ENCODE assay signal across 19 cellular contexts in the genomic region with DNA sequence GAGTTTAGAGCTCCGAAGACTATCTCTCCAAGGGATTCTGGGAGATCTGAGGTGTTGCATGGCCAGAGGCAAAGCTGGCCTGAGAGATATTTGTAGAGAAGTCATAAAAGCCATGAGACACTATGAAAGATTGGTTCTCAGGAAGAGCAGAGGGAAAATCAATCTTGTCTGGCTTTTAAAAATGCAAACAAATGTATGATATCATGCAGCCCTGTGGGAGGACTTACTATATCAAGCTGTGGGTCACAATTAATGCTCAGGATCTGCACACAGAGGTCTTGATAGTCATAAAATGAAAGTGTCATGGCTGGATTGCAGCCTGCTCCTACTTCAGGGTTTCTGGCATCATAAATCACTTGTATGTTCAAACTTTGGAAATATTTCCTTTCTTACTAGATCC.
"Had no signal": no experiment of that assay in that cellular context is flagged by ENCODE, and none has a peak within 500 bp of the region (broad histone marks: within the 10 kb centered on the region; RNA-seq: fewer than 3 reads in every experiment).

No MANE protein-coding gene starts in this region.

- H3K4me3 ChIP-seq: coronary artery, heart left ventricle, pancreas, stomach, thoracic aorta, transverse colon had no signal

- H3K36me3 ChIP-seq: pancreas, stomach, thoracic aorta, transverse colon had no signal

- ATAC-seq: heart left ventricle; natural killer cell treated with Interleukin-12 subunit alpha and Interleukin-12 subunit beta and Interleukin-15 and Interleukin-18, amount 100 ng/mL, for 72 hours; pancreas had no signal

- DNase-seq: effector CD4-positive, alpha-beta T cell; endodermal cell; heart left ventricle; hypothalamus; kidney glomerular epithelial cell; mammary epithelial cell; midbrain; occipital lobe; pancreas; right cardiac atrium; small intestine; stimulated activated CD4-positive, alpha-beta T cell treated with anti-CD3 and anti-CD28 coated beads, Interleukin-12 subunit alpha, Interleukin-12 subunit beta, amount 100 ng/mL, for 4 hours; stimulated activated naive CD4-positive, alpha-beta T cell; stomach; substantia nigra; transverse colon had no signal

- H3K4me1 ChIP-seq: transverse colon had no signal

- H3K9me3 ChIP-seq: heart left ventricle, pancreas, stomach, thoracic aorta, transverse colon had no signal

- H3K27me3 ChIP-seq: heart left ventricle, pancreas, stomach, transverse colon had no signal

- H3K27ac ChIP-seq: coronary artery, heart left ventricle, pancreas, stomach, thoracic aorta, transverse colon had no signal
